Comparison of ENCODE assay signal across 15 cellular contexts in genomic region chr19:29480507-29480906, GRCh38. TPM values are rescaled to one million over a fixed set of nuclear protein-coding genes. Genes with fewer than 3 reads are reported as not detected.
A peak's percentile ranks its signal among the peaks of the same experiment; 100 is the strongest.
DNase-seq lines count a peak whose midpoint lies in the region; ATAC-seq and TF ChIP-seq lines count a peak whose summit lies in the region.
"Had no signal": no experiment of that assay in that cellular context is flagged by ENCODE, and none has a peak within 500 bp of the region (broad histone marks: within the 10 kb centered on the region; RNA-seq: fewer than 3 reads in every experiment).

No MANE protein-coding gene starts in this region.

- no peak for TF ChIP-seq EP300 in esophagus muscularis mucosa (IDR thresholded peaks at IDR 0.05)

- H3K27me3 Mint-ChIP-seq in activated CD8-positive, alpha-beta T cell treated with anti-CD3 and anti-CD28 coated beads, Interleukin-2, amount 10 ng/mL, durations not matched to agents 7 days and 5 days (ENCODE audit: low read depth), result no peaks in the 10 kb centered on the region
- peaks cover 15% of the 10 kb centered on the region for H3K27me3 Mint-ChIP-seq in activated CD8-positive, alpha-beta T cell treated with anti-CD3 and anti-CD28 coated beads for 36 hours
- H3K27me3 Mint-ChIP-seq in naive thymus-derived CD4-positive, alpha-beta T cell, result peaks cover 0 to 51% (median 34%) of the 10 kb centered on the region in 5 donors
- no peaks in the 10 kb centered on the region for H3K27me3 Mint-ChIP-seq in activated CD4-positive, alpha-beta memory T cell treated with anti-CD3 and anti-CD28 coated beads, Interleukin-2, amount 10 ng/mL, durations not matched to agents 7 days and 5 days

- peaks cover 0 to 41% (median 0%) of the 10 kb centered on the region in 4 donors for H3K27me3 ChIP-seq in esophagus muscularis mucosa
- no peaks in the 10 kb centered on the region for H3K27me3 ChIP-seq in naive thymus-derived CD4-positive, alpha-beta T cell (ENCODE audit: control insufficient read depth in 2 of 2, insufficient read depth in 2 of 2, low read length in 2 of 2)
- H3K27me3 ChIP-seq: BLaER1 treated with 17β-estradiol and CSF1 and Interleukin-3, amounts not matched to agents 10 nM and 100 nM had no signal

- no peaks in the 10 kb centered on the region for H3K36me3 Mint-ChIP-seq in activated CD8-positive, alpha-beta T cell treated with anti-CD3 and anti-CD28 coated beads, Interleukin-2, amount 10 ng/mL, durations not matched to agents 7 days and 5 days (ENCODE audit: low read depth)
- H3K36me3 Mint-ChIP-seq in activated CD8-positive, alpha-beta T cell treated with anti-CD3 and anti-CD28 coated beads for 36 hours (ENCODE audit: low read depth), result no peaks in the 10 kb centered on the region
- H3K36me3 Mint-ChIP-seq in naive thymus-derived CD4-positive, alpha-beta T cell, result peaks cover 0 to 10% (median 4%) of the 10 kb centered on the region in 5 donors
- no peaks in the 10 kb centered on the region for H3K36me3 Mint-ChIP-seq in activated CD4-positive, alpha-beta memory T cell treated with anti-CD3 and anti-CD28 coated beads, Interleukin-2, amount 10 ng/mL, durations not matched to agents 7 days and 5 days (ENCODE audit: low read depth)
- H3K36me3 Mint-ChIP-seq: CD4-positive, CD25-positive, alpha-beta regulatory T cell had no signal

- POLR2A ChIA-PET in activated CD8-positive, alpha-beta T cell treated with anti-CD3 and anti-CD28 coated beads, Interleukin-2, amount 10 ng/mL, durations not matched to agents 7 days and 5 days (lab: Charles Lee), result no interaction called here
- POLR2A ChIA-PET in activated CD8-positive, alpha-beta T cell treated with anti-CD3 and anti-CD28 coated beads for 36 hours (lab: Charles Lee), result no interaction called here
- POLR2A ChIA-PET in naive thymus-derived CD4-positive, alpha-beta T cell (lab: Charles Lee), result no interaction called here
- POLR2A ChIA-PET in activated CD4-positive, alpha-beta memory T cell treated with anti-CD3 and anti-CD28 coated beads, Interleukin-2, amount 10 ng/mL, durations not matched to agents 7 days and 5 days (lab: Charles Lee), result no interaction called here

- H3K4me1 Mint-ChIP-seq in activated CD8-positive, alpha-beta T cell treated with anti-CD3 and anti-CD28 coated beads, Interleukin-2, amount 10 ng/mL, durations not matched to agents 7 days and 5 days (ENCODE audit: low read depth), result no peaks in the 10 kb centered on the region
- H3K4me1 Mint-ChIP-seq in activated CD8-positive, alpha-beta T cell treated with anti-CD3 and anti-CD28 coated beads for 36 hours (ENCODE audit: low read depth), result no peaks in the 10 kb centered on the region
- no peaks in the 10 kb centered on the region for H3K4me1 Mint-ChIP-seq in naive thymus-derived CD4-positive, alpha-beta T cell
- H3K4me1 Mint-ChIP-seq in activated CD4-positive, alpha-beta memory T cell treated with anti-CD3 and anti-CD28 coated beads, Interleukin-2, amount 10 ng/mL, durations not matched to agents 7 days and 5 days, result no peaks in the 10 kb centered on the region
- H3K4me1 Mint-ChIP-seq: CD4-positive, CD25-positive, alpha-beta regulatory T cell had no signal

- no peak for TF ChIP-seq CTCF in activated CD8-positive, alpha-beta T cell treated with anti-CD3 and anti-CD28 coated beads for 36 hours (IDR thresholded peaks at IDR 0.05)
- no peak for TF ChIP-seq CTCF in esophagus muscularis mucosa (IDR thresholded peaks at IDR 0.05)

- intact Hi-C loops in activated CD8-positive, alpha-beta T cell treated with anti-CD3 and anti-CD28 coated beads for 36 hours (cut with micrococcal nuclease), result no loop called here
- intact Hi-C loops in esophagus muscularis mucosa (cut with DNase I), result no loop called here
- intact Hi-C loops in naive thymus-derived CD4-positive, alpha-beta T cell (cut with micrococcal nuclease), result no loop called here

- H3K9me3 Mint-ChIP-seq in activated CD8-positive, alpha-beta T cell treated with anti-CD3 and anti-CD28 coated beads, Interleukin-2, amount 10 ng/mL, durations not matched to agents 7 days and 5 days (ENCODE audit: insufficient read depth), result peaks cover 13% of the 10 kb centered on the region
- peaks cover 6% of the 10 kb centered on the region for H3K9me3 Mint-ChIP-seq in activated CD8-positive, alpha-beta T cell treated with anti-CD3 and anti-CD28 coated beads for 36 hours
- peaks cover 0 to 34% (median 15%) of the 10 kb centered on the region in 11 donors for H3K9me3 Mint-ChIP-seq in naive thymus-derived CD4-positive, alpha-beta T cell
- H3K9me3 Mint-ChIP-seq in activated CD4-positive, alpha-beta memory T cell treated with anti-CD3 and anti-CD28 coated beads, Interleukin-2, amount 10 ng/mL, durations not matched to agents 7 days and 5 days, result peaks cover 3% of the 10 kb centered on the region

- H3K36me3 ChIP-seq in esophagus muscularis mucosa, result no peaks in the 10 kb centered on the region
- H3K36me3 ChIP-seq in naive thymus-derived CD4-positive, alpha-beta T cell (ENCODE audit: control insufficient read depth in 2 of 3, insufficient read depth in 3 of 3, low read length in 3 of 3), result no peaks in the 10 kb centered on the region
- H3K36me3 ChIP-seq: HAP-1 had no signal

- no peak overlapping the region for H3K4me3 ChIP-seq in esophagus muscularis mucosa
- H3K4me3 ChIP-seq in naive thymus-derived CD4-positive, alpha-beta T cell (ENCODE audit: low read length), result no peak overlapping the region
- H3K4me3 ChIP-seq: BLaER1 treated with 17β-estradiol and CSF1 and Interleukin-3, amounts not matched to agents 10 nM and 100 nM; HAP-1 had no signal

- peaks cover 0 to 3% (median 0%) of the 10 kb centered on the region in 4 donors for H3K4me1 ChIP-seq in esophagus muscularis mucosa
- no peaks in the 10 kb centered on the region for H3K4me1 ChIP-seq in naive thymus-derived CD4-positive, alpha-beta T cell (ENCODE audit: control insufficient read depth in 2 of 2, insufficient read depth in 2 of 2, low read length in 2 of 2)
- H3K4me1 ChIP-seq: HAP-1 had no signal

- no peak overlapping the region for H3K4me3 Mint-ChIP-seq in activated CD8-positive, alpha-beta T cell treated with anti-CD3 and anti-CD28 coated beads, Interleukin-2, amount 10 ng/mL, durations not matched to agents 7 days and 5 days
- H3K4me3 Mint-ChIP-seq in activated CD8-positive, alpha-beta T cell treated with anti-CD3 and anti-CD28 coated beads for 36 hours, result no peak overlapping the region
- no peak overlapping the region for H3K4me3 Mint-ChIP-seq in naive thymus-derived CD4-positive, alpha-beta T cell
- no peak overlapping the region for H3K4me3 Mint-ChIP-seq in activated CD4-positive, alpha-beta memory T cell treated with anti-CD3 and anti-CD28 coated beads, Interleukin-2, amount 10 ng/mL, durations not matched to agents 7 days and 5 days
- H3K4me3 Mint-ChIP-seq: CD4-positive, CD25-positive, alpha-beta regulatory T cell had no signal

- TF ChIP-seq POLR2A in esophagus muscularis mucosa (IDR thresholded peaks at IDR 0.05; ENCODE audit: low read depth), result no peak

- no peaks in the 10 kb centered on the region for H3K9me3 ChIP-seq in esophagus muscularis mucosa
- peaks cover 0 to 12% (median 0%) of the 10 kb centered on the region in 3 experiments for H3K9me3 ChIP-seq in naive thymus-derived CD4-positive, alpha-beta T cell (ENCODE audit: control insufficient read depth in 2 of 3, low read length in 3 of 3)
- H3K9me3 ChIP-seq: HAP-1 had no signal

- DNase-seq in activated CD8-positive, alpha-beta T cell treated with anti-CD3 and anti-CD28 coated beads, Interleukin-2, amount 10 ng/mL, durations not matched to agents 7 days and 5 days, result peak; percentile 4
- DNase-seq in activated CD8-positive, alpha-beta T cell treated with anti-CD3 and anti-CD28 coated beads for 36 hours, result no peak
- DNase-seq in esophagus muscularis mucosa (ENCODE audit: extremely low spot score) (peak; percentile 47), mucosa of gallbladder (ENCODE audit: low spot score) (peak; percentile 7), ureter (ENCODE audit: low spot score) (peak; percentile 8)
- no peak for DNase-seq in naive thymus-derived CD4-positive, alpha-beta T cell
- no peak for DNase-seq in activated CD4-positive, alpha-beta memory T cell treated with anti-CD3 and anti-CD28 coated beads, Interleukin-2, amount 10 ng/mL, durations not matched to agents 7 days and 5 days
- DNase-seq in activated T-cell treated with anti-CD3 and anti-CD28 coated beads, Interleukin-2, amount 50 U/mL, for 48 hours, result no peak
- DNase-seq: 8988T; CD4-positive, CD25-positive, alpha-beta regulatory T cell; GOT3 had no signal

- no peak overlapping the region for H3K27ac ChIP-seq in esophagus muscularis mucosa (replicated peaks in 1 of 4)
- no peak overlapping the region for H3K27ac ChIP-seq in naive thymus-derived CD4-positive, alpha-beta T cell (ENCODE audit: low read depth, low read length)
- H3K27ac ChIP-seq: BLaER1 treated with 17β-estradiol and CSF1 and Interleukin-3, amounts not matched to agents 10 nM and 100 nM had no signal

- no peak overlapping the region for H3K27ac Mint-ChIP-seq in activated CD8-positive, alpha-beta T cell treated with anti-CD3 and anti-CD28 coated beads, Interleukin-2, amount 10 ng/mL, durations not matched to agents 7 days and 5 days
- no peak overlapping the region for H3K27ac Mint-ChIP-seq in activated CD8-positive, alpha-beta T cell treated with anti-CD3 and anti-CD28 coated beads for 36 hours
- no peak overlapping the region for H3K27ac Mint-ChIP-seq in naive thymus-derived CD4-positive, alpha-beta T cell
- H3K27ac Mint-ChIP-seq in activated CD4-positive, alpha-beta memory T cell treated with anti-CD3 and anti-CD28 coated beads, Interleukin-2, amount 10 ng/mL, durations not matched to agents 7 days and 5 days, result no peak overlapping the region
- H3K27ac Mint-ChIP-seq: CD4-positive, CD25-positive, alpha-beta regulatory T cell had no signal

- CTCF ChIA-PET in activated CD8-positive, alpha-beta T cell treated with anti-CD3 and anti-CD28 coated beads, Interleukin-2, amount 10 ng/mL, durations not matched to agents 7 days and 5 days (lab: Charles Lee), result no interaction called here
- CTCF ChIA-PET in activated CD8-positive, alpha-beta T cell treated with anti-CD3 and anti-CD28 coated beads for 36 hours (lab: Charles Lee), result no interaction called here
- CTCF ChIA-PET in naive thymus-derived CD4-positive, alpha-beta T cell (lab: Charles Lee), result no interaction called here
- CTCF ChIA-PET in activated CD4-positive, alpha-beta memory T cell treated with anti-CD3 and anti-CD28 coated beads, Interleukin-2, amount 10 ng/mL, durations not matched to agents 7 days and 5 days (lab: Charles Lee), result no interaction called here

- WGBS in esophagus muscularis mucosa, result 83% methylated on average over 7 of the region's 7 CpGs

- no peak for ATAC-seq in activated CD8-positive, alpha-beta T cell treated with anti-CD3 and anti-CD28 coated beads, Interleukin-2, amount 10 ng/mL, durations not matched to agents 7 days and 5 days
- ATAC-seq in activated CD8-positive, alpha-beta T cell treated with anti-CD3 and anti-CD28 coated beads for 36 hours, result no peak
- no peak for ATAC-seq in naive thymus-derived CD4-positive, alpha-beta T cell

RNA-seq across cellular contexts. Expression of gene VSTM2B, which starts 45.3 kb away (rescaled TPM):
- total RNA-seq in activated CD8-positive, alpha-beta T cell treated with anti-CD3 and anti-CD28 coated beads, Interleukin-2, amount 10 ng/mL, durations not matched to agents 7 days and 5 days, result not detected
- not detected for total RNA-seq in activated CD8-positive, alpha-beta T cell treated with anti-CD3 and anti-CD28 coated beads for 36 hours
- total RNA-seq in esophagus muscularis mucosa (under 1 TPM in 2 of 4 donors, not detected in 2; 0.23 to 0.33 TPM), mucosa of gallbladder (0.17 TPM), ureter (not detected)
- under 1 TPM in 1 of 5 experiments, not detected in 4; 0.24 TPM for total RNA-seq in naive thymus-derived CD4-positive, alpha-beta T cell
- polyA plus RNA-seq in naive thymus-derived CD4-positive, alpha-beta T cell, result not detected
- not detected for total RNA-seq in activated CD4-positive, alpha-beta memory T cell treated with anti-CD3 and anti-CD28 coated beads, Interleukin-2, amount 10 ng/mL, durations not matched to agents 7 days and 5 days
- total RNA-seq: CD4-positive, CD25-positive, alpha-beta regulatory T cell; Daoy; HT1080 had no signal
- polyA plus RNA-seq: CD4-positive, CD25-positive, alpha-beta regulatory T cell had no signal

Comparison
In these comparisons a context has a peak if more than half of its experiments do, and no peak if none do; other contexts are left out.
1. DNase-seq: peak in activated CD8-positive, alpha-beta T cell treated with anti-CD3 and anti-CD28 coated beads, Interleukin-2, amount 10 ng/mL, durations not matched to agents 7 days and 5 days (single experiment), esophagus muscularis mucosa (single experiment), mucosa of gallbladder (single experiment) and ureter (single experiment); none in activated CD8-positive, alpha-beta T cell treated with anti-CD3 and anti-CD28 coated beads for 36 hours (single experiment), naive thymus-derived CD4-positive, alpha-beta T cell (0 of 9), activated CD4-positive, alpha-beta memory T cell treated with anti-CD3 and anti-CD28 coated beads, Interleukin-2, amount 10 ng/mL, durations not matched to agents 7 days and 5 days (single experiment) and activated T-cell treated with anti-CD3 and anti-CD28 coated beads, Interleukin-2, amount 50 U/mL, for 48 hours (0 of 2).